In the genomic region with DNA sequence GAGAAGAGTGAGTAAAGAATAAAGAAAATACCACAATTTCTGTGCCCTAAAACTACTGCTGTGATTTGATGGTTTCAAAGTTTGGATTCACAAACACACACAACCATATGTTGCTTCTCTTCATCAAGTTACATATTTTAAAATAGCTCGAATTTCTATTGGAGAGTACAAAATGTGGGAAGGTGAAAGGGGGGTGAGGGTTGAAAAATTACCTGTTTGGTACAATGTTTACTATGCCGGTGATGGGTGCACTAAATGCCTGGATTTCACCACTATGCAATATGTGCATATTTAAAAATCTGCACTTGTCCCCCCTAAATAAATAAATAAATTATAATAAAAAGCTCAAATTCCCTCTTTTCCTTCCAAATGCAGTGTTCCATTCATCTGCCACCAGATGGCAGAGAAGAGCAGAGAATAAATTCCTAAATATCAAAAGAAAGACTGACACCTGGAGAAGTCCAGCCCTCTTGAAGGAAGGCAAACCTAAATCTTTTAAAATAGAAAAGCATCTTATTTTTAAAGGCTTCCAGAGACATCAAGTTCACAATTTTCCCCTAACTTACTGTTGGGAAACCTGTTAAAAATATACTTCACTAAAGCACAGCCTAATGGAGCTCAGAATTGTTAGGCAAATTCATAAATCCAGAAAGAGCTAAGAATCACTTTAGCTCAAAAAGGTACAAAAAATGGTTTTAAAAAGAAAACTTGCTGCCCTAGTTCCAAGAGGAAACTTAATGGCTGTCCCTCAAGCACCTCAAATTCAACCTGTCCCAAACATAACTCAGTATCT, we compare ENCODE assay signal across 1 cellular context.
TF ChIP-seq lines count a peak whose summit lies in the region.

No MANE protein-coding gene starts in this region.

TF ChIP-seq in GM23338, 12 proteins besides CTCF, POLR2A, EP300 and RAD21 (continued from another document):
- TF ChIP-seq, protein P1, sequence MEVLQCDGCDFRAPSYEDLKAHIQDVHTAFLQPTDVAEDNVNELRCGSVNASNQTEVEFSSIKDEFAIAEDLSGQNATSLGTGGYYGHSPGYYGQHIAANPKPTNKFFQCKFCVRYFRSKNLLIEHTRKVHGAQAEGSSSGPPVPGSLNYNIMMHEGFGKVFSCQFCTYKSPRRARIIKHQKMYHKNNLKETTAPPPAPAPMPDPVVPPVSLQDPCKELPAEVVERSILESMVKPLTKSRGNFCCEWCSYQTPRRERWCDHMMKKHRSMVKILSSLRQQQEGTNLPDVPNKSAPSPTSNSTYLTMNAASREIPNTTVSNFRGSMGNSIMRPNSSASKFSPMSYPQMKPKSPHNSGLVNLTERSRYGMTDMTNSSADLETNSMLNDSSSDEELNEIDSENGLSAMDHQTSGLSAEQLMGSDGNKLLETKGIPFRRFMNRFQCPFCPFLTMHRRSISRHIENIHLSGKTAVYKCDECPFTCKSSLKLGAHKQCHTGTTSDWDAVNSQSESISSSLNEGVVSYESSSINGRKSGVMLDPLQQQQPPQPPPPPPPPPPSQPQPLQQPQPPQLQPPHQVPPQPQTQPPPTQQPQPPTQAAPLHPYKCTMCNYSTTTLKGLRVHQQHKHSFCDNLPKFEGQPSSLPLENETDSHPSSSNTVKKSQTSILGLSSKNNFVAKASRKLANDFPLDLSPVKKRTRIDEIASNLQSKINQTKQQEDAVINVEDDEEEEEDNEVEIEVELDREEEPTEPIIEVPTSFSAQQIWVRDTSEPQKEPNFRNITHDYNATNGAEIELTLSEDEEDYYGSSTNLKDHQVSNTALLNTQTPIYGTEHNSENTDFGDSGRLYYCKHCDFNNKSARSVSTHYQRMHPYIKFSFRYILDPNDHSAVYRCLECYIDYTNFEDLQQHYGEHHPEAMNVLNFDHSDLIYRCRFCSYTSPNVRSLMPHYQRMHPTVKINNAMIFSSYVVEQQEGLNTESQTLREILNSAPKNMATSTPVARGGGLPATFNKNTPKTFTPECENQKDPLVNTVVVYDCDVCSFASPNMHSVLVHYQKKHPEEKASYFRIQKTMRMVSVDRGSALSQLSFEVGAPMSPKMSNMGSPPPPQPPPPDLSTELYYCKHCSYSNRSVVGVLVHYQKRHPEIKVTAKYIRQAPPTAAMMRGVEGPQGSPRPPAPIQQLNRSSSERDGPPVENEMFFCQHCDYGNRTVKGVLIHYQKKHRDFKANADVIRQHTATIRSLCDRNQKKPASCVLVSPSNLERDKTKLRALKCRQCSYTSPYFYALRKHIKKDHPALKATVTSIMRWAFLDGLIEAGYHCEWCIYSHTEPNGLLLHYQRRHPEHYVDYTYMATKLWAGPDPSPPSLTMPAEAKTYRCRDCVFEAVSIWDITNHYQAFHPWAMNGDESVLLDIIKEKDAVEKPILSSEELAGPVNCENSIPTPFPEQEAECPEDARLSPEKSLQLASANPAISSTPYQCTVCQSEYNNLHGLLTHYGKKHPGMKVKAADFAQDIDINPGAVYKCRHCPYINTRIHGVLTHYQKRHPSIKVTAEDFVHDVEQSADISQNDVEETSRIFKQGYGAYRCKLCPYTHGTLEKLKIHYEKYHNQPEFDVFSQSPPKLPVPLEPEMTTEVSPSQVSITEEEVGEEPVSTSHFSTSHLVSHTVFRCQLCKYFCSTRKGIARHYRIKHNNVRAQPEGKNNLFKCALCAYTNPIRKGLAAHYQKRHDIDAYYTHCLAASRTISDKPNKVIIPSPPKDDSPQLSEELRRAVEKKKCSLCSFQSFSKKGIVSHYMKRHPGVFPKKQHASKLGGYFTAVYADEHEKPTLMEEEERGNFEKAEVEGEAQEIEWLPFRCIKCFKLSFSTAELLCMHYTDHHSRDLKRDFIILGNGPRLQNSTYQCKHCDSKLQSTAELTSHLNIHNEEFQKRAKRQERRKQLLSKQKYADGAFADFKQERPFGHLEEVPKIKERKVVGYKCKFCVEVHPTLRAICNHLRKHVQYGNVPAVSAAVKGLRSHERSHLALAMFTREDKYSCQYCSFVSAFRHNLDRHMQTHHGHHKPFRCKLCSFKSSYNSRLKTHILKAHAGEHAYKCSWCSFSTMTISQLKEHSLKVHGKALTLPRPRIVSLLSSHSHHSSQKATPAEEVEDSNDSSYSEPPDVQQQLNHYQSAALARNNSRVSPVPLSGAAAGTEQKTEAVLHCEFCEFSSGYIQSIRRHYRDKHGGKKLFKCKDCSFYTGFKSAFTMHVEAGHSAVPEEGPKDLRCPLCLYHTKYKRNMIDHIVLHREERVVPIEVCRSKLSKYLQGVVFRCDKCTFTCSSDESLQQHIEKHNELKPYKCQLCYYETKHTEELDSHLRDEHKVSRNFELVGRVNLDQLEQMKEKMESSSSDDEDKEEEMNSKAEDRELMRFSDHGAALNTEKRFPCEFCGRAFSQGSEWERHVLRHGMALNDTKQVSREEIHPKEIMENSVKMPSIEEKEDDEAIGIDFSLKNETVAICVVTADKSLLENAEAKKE (CRISPR knock-in tag; IDR thresholded peaks at IDR 0.05): no peak
- TF ChIP-seq, protein P2, sequence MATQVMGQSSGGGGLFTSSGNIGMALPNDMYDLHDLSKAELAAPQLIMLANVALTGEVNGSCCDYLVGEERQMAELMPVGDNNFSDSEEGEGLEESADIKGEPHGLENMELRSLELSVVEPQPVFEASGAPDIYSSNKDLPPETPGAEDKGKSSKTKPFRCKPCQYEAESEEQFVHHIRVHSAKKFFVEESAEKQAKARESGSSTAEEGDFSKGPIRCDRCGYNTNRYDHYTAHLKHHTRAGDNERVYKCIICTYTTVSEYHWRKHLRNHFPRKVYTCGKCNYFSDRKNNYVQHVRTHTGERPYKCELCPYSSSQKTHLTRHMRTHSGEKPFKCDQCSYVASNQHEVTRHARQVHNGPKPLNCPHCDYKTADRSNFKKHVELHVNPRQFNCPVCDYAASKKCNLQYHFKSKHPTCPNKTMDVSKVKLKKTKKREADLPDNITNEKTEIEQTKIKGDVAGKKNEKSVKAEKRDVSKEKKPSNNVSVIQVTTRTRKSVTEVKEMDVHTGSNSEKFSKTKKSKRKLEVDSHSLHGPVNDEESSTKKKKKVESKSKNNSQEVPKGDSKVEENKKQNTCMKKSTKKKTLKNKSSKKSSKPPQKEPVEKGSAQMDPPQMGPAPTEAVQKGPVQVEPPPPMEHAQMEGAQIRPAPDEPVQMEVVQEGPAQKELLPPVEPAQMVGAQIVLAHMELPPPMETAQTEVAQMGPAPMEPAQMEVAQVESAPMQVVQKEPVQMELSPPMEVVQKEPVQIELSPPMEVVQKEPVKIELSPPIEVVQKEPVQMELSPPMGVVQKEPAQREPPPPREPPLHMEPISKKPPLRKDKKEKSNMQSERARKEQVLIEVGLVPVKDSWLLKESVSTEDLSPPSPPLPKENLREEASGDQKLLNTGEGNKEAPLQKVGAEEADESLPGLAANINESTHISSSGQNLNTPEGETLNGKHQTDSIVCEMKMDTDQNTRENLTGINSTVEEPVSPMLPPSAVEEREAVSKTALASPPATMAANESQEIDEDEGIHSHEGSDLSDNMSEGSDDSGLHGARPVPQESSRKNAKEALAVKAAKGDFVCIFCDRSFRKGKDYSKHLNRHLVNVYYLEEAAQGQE (IDR thresholded peaks at IDR 0.05; ENCODE audit: unreplicated experiment): no peak
- no peak for TF ChIP-seq ZNF331 (CRISPR knock-in tag; IDR thresholded peaks at IDR 0.05; ENCODE audit: low read depth)
- no peak for TF ChIP-seq ZNF114 (CRISPR knock-in tag; IDR thresholded peaks at IDR 0.05)
- TF ChIP-seq NANOG (IDR thresholded peaks at IDR 0.05; ENCODE audit: borderline replicate concordance): no peak
- no peak for TF ChIP-seq EZH2phosphoT487 (IDR thresholded peaks at IDR 0.05; ENCODE audit: unreplicated experiment)
- no peak for TF ChIP-seq EZH2 (IDR thresholded peaks at IDR 0.05; ENCODE audit: low read depth, unreplicated experiment)
- TF ChIP-seq JUNB (IDR thresholded peaks at IDR 0.05; ENCODE audit: unreplicated experiment): no peak
- no peak for TF ChIP-seq CREB1 (CRISPR knock-in tag; IDR thresholded peaks at IDR 0.05; ENCODE audit: low read depth)
- TF ChIP-seq, protein P3, sequence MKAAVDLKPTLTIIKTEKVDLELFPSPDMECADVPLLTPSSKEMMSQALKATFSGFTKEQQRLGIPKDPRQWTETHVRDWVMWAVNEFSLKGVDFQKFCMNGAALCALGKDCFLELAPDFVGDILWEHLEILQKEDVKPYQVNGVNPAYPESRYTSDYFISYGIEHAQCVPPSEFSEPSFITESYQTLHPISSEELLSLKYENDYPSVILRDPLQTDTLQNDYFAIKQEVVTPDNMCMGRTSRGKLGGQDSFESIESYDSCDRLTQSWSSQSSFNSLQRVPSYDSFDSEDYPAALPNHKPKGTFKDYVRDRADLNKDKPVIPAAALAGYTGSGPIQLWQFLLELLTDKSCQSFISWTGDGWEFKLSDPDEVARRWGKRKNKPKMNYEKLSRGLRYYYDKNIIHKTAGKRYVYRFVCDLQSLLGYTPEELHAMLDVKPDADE (IDR thresholded peaks at IDR 0.05): no peak
- no peak for TF ChIP-seq POLR2AphosphoS5 (IDR thresholded peaks at IDR 0.05; ENCODE audit: low read depth)
